In the genomic region with DNA sequence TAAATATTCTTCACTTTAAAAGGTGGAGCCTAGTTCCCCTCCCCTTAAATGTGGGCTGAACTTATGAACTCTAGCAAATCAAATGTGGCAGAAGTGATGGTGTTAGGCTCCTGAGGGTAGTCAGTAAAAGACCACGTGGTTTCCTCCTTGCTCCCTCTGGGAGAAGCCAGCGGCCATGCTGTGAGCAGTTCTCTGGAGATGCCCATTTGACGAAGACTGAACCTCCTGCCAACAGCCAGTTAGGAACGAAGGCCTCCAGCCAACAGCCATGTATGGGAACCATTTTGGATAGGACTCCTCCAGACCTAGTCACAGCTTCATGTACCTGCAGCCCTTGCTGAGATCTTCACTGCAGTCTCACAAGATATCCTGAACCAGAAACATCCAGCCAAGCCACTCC, we compare ENCODE assay signal across 1 cellular context.
TF ChIP-seq lines count a peak whose summit lies in the region.

No MANE protein-coding gene starts in this region.

TF ChIP-seq in K562, 482 proteins besides CTCF, POLR2A, EP300 and RAD21 (continued from another document and continues in another):
- TF ChIP-seq, protein P1, sequence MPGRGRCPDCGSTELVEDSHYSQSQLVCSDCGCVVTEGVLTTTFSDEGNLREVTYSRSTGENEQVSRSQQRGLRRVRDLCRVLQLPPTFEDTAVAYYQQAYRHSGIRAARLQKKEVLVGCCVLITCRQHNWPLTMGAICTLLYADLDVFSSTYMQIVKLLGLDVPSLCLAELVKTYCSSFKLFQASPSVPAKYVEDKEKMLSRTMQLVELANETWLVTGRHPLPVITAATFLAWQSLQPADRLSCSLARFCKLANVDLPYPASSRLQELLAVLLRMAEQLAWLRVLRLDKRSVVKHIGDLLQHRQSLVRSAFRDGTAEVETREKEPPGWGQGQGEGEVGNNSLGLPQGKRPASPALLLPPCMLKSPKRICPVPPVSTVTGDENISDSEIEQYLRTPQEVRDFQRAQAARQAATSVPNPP (IDR thresholded peaks at IDR 0.05; ENCODE audit: borderline replicate concordance, insufficient read depth, insufficient read length), result no peak
- TF ChIP-seq JUN (IDR thresholded peaks at IDR 0.05; ENCODE audit: borderline replicate concordance, low read depth, low read length) (no peak), JUN (CRISPR knock-in tag; IDR thresholded peaks at IDR 0.05; ENCODE audit: borderline replicate concordance) (no peak), ZNF589 (CRISPR knock-in tag; IDR thresholded peaks at IDR 0.05; ENCODE audit: low read depth) (peak; percentile 80), KDM2B (CRISPR knock-in tag; IDR thresholded peaks at IDR 0.05) (no peak), TEAD1 (CRISPR knock-in tag; IDR thresholded peaks at IDR 0.05) (peak in 1 of 2 experiments; percentile 64; a peak in 2 of 4 replicates), ELF1 (tag; IDR thresholded peaks at IDR 0.05) (no peak), SRSF7 (optimal IDR thresholded peaks at IDR 0.05; ENCODE audit: low read depth, low read length) (no peak), KDM5B (IDR thresholded peaks at IDR 0.05; ENCODE audit: insufficient replicate concordance, low read depth, low read length) (no peak), SMAD3 (CRISPR knock-in tag; conservative IDR thresholded peaks at IDR 0.05) (peak; percentile 64), TCFL5 (CRISPR knock-in tag; conservative IDR thresholded peaks at IDR 0.05) (no peak), TCF7 (IDR thresholded peaks at IDR 0.05; ENCODE audit: borderline replicate concordance) (no peak), RAD51 (IDR thresholded peaks at IDR 0.05; ENCODE audit: borderline replicate concordance, low read depth) (peak; percentile 35; the same call in 1 of the 2 replicates), PTRF (tag; IDR thresholded peaks at IDR 0.05) (peak; percentile 65; the same call in 1 of the 2 replicates), ZC3H11A (IDR thresholded peaks at IDR 0.05; ENCODE audit: low read depth, low read length) (no peak), KLF13 (tag; IDR thresholded peaks at IDR 0.05; ENCODE audit: borderline replicate concordance, low read depth) (peak; percentile 37; the same call in 1 of the 2 replicates), PYGO2 (tag; IDR thresholded peaks at IDR 0.05) (peak; percentile 57; the same call in 1 of the 2 replicates), BDP1 (IDR thresholded peaks at IDR 0.05; ENCODE audit: insufficient read depth, insufficient read length) (no peak), HDAC2 (IDR thresholded peaks at IDR 0.05) (no peak), ZNF584 (CRISPR knock-in tag; IDR thresholded peaks at IDR 0.05; ENCODE audit: low read depth) (peak; percentile 81; the same call in 1 of the 2 replicates), FOXP1 (CRISPR knock-in tag; IDR thresholded peaks at IDR 0.05) (no peak), ZNF76 (CRISPR knock-in tag; IDR thresholded peaks at IDR 0.05; ENCODE audit: borderline replicate concordance) (0 out of 2 replicates have a peak, but pooled peaks have one; percentile 49), PHF20 (IDR thresholded peaks at IDR 0.05; ENCODE audit: partially characterized antibody) (no peak), SMAD4 (CRISPR knock-in tag; conservative IDR thresholded peaks at IDR 0.05) (peak; percentile 94)
- TF ChIP-seq, protein P2, sequence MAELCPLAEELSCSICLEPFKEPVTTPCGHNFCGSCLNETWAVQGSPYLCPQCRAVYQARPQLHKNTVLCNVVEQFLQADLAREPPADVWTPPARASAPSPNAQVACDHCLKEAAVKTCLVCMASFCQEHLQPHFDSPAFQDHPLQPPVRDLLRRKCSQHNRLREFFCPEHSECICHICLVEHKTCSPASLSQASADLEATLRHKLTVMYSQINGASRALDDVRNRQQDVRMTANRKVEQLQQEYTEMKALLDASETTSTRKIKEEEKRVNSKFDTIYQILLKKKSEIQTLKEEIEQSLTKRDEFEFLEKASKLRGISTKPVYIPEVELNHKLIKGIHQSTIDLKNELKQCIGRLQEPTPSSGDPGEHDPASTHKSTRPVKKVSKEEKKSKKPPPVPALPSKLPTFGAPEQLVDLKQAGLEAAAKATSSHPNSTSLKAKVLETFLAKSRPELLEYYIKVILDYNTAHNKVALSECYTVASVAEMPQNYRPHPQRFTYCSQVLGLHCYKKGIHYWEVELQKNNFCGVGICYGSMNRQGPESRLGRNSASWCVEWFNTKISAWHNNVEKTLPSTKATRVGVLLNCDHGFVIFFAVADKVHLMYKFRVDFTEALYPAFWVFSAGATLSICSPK (IDR thresholded peaks at IDR 0.05; ENCODE audit: borderline replicate concordance), result no peak
- TF ChIP-seq, protein P3, sequence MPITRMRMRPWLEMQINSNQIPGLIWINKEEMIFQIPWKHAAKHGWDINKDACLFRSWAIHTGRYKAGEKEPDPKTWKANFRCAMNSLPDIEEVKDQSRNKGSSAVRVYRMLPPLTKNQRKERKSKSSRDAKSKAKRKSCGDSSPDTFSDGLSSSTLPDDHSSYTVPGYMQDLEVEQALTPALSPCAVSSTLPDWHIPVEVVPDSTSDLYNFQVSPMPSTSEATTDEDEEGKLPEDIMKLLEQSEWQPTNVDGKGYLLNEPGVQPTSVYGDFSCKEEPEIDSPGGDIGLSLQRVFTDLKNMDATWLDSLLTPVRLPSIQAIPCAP (CRISPR knock-in tag; IDR thresholded peaks at IDR 0.05; ENCODE audit: borderline replicate concordance), result no peak
- TF ChIP-seq, protein P4, sequence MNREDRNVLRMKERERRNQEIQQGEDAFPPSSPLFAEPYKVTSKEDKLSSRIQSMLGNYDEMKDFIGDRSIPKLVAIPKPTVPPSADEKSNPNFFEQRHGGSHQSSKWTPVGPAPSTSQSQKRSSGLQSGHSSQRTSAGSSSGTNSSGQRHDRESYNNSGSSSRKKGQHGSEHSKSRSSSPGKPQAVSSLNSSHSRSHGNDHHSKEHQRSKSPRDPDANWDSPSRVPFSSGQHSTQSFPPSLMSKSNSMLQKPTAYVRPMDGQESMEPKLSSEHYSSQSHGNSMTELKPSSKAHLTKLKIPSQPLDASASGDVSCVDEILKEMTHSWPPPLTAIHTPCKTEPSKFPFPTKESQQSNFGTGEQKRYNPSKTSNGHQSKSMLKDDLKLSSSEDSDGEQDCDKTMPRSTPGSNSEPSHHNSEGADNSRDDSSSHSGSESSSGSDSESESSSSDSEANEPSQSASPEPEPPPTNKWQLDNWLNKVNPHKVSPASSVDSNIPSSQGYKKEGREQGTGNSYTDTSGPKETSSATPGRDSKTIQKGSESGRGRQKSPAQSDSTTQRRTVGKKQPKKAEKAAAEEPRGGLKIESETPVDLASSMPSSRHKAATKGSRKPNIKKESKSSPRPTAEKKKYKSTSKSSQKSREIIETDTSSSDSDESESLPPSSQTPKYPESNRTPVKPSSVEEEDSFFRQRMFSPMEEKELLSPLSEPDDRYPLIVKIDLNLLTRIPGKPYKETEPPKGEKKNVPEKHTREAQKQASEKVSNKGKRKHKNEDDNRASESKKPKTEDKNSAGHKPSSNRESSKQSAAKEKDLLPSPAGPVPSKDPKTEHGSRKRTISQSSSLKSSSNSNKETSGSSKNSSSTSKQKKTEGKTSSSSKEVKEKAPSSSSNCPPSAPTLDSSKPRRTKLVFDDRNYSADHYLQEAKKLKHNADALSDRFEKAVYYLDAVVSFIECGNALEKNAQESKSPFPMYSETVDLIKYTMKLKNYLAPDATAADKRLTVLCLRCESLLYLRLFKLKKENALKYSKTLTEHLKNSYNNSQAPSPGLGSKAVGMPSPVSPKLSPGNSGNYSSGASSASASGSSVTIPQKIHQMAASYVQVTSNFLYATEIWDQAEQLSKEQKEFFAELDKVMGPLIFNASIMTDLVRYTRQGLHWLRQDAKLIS (CRISPR knock-in tag; IDR thresholded peaks at IDR 0.05), result peak; percentile 52; the same call in 1 of the 2 replicates
- TF ChIP-seq, protein P5, sequence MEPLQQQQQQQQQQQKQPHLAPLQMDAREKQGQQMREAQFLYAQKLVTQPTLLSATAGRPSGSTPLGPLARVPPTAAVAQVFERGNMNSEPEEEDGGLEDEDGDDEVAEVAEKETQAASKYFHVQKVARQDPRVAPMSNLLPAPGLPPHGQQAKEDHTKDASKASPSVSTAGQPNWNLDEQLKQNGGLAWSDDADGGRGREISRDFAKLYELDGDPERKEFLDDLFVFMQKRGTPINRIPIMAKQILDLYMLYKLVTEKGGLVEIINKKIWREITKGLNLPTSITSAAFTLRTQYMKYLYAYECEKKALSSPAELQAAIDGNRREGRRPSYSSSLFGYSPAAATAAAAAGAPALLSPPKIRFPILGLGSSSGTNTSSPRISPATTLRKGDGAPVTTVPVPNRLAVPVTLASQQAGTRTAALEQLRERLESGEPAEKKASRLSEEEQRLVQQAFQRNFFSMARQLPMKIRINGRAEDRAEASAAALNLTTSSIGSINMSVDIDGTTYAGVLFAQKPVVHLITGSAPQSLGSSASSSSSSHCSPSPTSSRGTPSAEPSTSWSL (CRISPR knock-in tag; IDR thresholded peaks at IDR 0.05; ENCODE audit: borderline replicate concordance), result peak; percentile 84; the same call in 1 of the 2 replicates
- TF ChIP-seq, protein P6, sequence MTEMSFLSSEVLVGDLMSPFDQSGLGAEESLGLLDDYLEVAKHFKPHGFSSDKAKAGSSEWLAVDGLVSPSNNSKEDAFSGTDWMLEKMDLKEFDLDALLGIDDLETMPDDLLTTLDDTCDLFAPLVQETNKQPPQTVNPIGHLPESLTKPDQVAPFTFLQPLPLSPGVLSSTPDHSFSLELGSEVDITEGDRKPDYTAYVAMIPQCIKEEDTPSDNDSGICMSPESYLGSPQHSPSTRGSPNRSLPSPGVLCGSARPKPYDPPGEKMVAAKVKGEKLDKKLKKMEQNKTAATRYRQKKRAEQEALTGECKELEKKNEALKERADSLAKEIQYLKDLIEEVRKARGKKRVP (CRISPR knock-in tag; IDR thresholded peaks at IDR 0.05), result no peak
- TF ChIP-seq, protein P7, sequence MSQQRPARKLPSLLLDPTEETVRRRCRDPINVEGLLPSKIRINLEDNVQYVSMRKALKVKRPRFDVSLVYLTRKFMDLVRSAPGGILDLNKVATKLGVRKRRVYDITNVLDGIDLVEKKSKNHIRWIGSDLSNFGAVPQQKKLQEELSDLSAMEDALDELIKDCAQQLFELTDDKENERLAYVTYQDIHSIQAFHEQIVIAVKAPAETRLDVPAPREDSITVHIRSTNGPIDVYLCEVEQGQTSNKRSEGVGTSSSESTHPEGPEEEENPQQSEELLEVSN (IDR thresholded peaks at IDR 0.05; ENCODE audit: borderline replicate concordance in 1 of 2, extremely low read depth in 1 of 2, insufficient read depth in 1 of 2, insufficient read length in 1 of 2, low read depth in 1 of 2, low read length in 1 of 2, poor library complexity in 1 of 2, severe bottlenecking in 1 of 2), result peak in 1 of 2 experiments; percentile 46
- TF ChIP-seq, protein P8, sequence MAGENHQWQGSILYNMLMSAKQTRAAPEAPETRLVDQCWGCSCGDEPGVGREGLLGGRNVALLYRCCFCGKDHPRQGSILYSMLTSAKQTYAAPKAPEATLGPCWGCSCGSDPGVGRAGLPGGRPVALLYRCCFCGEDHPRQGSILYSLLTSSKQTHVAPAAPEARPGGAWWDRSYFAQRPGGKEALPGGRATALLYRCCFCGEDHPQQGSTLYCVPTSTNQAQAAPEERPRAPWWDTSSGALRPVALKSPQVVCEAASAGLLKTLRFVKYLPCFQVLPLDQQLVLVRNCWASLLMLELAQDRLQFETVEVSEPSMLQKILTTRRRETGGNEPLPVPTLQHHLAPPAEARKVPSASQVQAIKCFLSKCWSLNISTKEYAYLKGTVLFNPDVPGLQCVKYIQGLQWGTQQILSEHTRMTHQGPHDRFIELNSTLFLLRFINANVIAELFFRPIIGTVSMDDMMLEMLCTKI (IDR thresholded peaks at IDR 0.05; ENCODE audit: partially characterized antibody), result no peak
- TF ChIP-seq, protein P9, sequence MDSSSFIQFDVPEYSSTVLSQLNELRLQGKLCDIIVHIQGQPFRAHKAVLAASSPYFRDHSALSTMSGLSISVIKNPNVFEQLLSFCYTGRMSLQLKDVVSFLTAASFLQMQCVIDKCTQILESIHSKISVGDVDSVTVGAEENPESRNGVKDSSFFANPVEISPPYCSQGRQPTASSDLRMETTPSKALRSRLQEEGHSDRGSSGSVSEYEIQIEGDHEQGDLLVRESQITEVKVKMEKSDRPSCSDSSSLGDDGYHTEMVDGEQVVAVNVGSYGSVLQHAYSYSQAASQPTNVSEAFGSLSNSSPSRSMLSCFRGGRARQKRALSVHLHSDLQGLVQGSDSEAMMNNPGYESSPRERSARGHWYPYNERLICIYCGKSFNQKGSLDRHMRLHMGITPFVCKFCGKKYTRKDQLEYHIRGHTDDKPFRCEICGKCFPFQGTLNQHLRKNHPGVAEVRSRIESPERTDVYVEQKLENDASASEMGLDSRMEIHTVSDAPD (CRISPR knock-in tag; IDR thresholded peaks at IDR 0.05), result no peak
- TF ChIP-seq, protein P10, sequence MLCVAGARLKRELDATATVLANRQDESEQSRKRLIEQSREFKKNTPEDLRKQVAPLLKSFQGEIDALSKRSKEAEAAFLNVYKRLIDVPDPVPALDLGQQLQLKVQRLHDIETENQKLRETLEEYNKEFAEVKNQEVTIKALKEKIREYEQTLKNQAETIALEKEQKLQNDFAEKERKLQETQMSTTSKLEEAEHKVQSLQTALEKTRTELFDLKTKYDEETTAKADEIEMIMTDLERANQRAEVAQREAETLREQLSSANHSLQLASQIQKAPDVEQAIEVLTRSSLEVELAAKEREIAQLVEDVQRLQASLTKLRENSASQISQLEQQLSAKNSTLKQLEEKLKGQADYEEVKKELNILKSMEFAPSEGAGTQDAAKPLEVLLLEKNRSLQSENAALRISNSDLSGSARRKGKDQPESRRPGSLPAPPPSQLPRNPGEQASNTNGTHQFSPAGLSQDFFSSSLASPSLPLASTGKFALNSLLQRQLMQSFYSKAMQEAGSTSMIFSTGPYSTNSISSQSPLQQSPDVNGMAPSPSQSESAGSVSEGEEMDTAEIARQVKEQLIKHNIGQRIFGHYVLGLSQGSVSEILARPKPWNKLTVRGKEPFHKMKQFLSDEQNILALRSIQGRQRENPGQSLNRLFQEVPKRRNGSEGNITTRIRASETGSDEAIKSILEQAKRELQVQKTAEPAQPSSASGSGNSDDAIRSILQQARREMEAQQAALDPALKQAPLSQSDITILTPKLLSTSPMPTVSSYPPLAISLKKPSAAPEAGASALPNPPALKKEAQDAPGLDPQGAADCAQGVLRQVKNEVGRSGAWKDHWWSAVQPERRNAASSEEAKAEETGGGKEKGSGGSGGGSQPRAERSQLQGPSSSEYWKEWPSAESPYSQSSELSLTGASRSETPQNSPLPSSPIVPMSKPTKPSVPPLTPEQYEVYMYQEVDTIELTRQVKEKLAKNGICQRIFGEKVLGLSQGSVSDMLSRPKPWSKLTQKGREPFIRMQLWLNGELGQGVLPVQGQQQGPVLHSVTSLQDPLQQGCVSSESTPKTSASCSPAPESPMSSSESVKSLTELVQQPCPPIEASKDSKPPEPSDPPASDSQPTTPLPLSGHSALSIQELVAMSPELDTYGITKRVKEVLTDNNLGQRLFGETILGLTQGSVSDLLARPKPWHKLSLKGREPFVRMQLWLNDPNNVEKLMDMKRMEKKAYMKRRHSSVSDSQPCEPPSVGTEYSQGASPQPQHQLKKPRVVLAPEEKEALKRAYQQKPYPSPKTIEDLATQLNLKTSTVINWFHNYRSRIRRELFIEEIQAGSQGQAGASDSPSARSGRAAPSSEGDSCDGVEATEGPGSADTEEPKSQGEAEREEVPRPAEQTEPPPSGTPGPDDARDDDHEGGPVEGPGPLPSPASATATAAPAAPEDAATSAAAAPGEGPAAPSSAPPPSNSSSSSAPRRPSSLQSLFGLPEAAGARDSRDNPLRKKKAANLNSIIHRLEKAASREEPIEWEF (CRISPR knock-in tag; IDR thresholded peaks at IDR 0.05), result no peak
- TF ChIP-seq, protein P11, sequence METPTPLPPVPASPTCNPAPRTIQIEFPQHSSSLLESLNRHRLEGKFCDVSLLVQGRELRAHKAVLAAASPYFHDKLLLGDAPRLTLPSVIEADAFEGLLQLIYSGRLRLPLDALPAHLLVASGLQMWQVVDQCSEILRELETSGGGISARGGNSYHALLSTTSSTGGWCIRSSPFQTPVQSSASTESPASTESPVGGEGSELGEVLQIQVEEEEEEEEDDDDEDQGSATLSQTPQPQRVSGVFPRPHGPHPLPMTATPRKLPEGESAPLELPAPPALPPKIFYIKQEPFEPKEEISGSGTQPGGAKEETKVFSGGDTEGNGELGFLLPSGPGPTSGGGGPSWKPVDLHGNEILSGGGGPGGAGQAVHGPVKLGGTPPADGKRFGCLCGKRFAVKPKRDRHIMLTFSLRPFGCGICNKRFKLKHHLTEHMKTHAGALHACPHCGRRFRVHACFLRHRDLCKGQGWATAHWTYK (CRISPR knock-in tag; IDR thresholded peaks at IDR 0.05), result peak; percentile 78
